In genomic region chr14:104666523-104666895, GRCh38 we compare ENCODE assay signal across 1 cellular context.
TF ChIP-seq lines count a peak whose summit lies in the region.
"Not testable (repeated sequence)": the region's sequence is repeated elsewhere in the genome, so short reads cannot be mapped to it uniquely, and the experiment has no call there.

No MANE protein-coding gene starts in this region.

TF ChIP-seq in K562, 482 proteins besides CTCF, POLR2A, EP300 and RAD21:
- TF ChIP-seq ARID1B (IDR thresholded peaks at IDR 0.05) (0 out of 2 replicates have a peak, but pooled peaks have one; percentile 11), EGR1 (conservative IDR thresholded peaks at IDR 0.05) (peak; percentile 74), DPF2 (IDR thresholded peaks at IDR 0.05) (0 out of 2 replicates have a peak, but pooled peaks have one; percentile 28), ATF3 (IDR thresholded peaks at IDR 0.05) (peak; percentile 58)
- not testable (repeated sequence) for TF ChIP-seq ATF3 (CRISPR knock-in tag; conservative IDR thresholded peaks at IDR 0.05)
